In genomic region chr12:100992194-100992593, GRCh38 we compare ENCODE assay signal across 1 cellular context.
A peak's percentile ranks its signal among the peaks of the same experiment; 100 is the strongest.
TF ChIP-seq lines count a peak whose summit lies in the region.

No MANE protein-coding gene starts in this region.

TF ChIP-seq in H1, 55 proteins besides CTCF, POLR2A, EP300 and RAD21 (continued from another document):
- no peak for TF ChIP-seq ATF3 (IDR thresholded peaks at IDR 0.05; ENCODE audit: insufficient read depth, low read depth, low read length)
- peak; percentile 55; the same call in 1 of the 2 replicates for TF ChIP-seq KDM1A (IDR thresholded peaks at IDR 0.05; ENCODE audit: borderline replicate concordance, low read length)
- TF ChIP-seq E2F6 (IDR thresholded peaks at IDR 0.05): no peak
